ENCODE assay signal across 14 cellular contexts in genomic region chr11:72634472-72635095, GRCh38.
"Had no signal": no experiment of that assay in that cellular context is flagged by ENCODE, and none has a peak within 500 bp of the region (broad histone marks: within the 10 kb centered on the region; RNA-seq: fewer than 3 reads in every experiment).

No MANE protein-coding gene starts in this region.

- H3K27ac ChIP-seq: body of pancreas, hepatocyte, prostate gland, tibial nerve had no signal

- ATAC-seq: body of pancreas, mucosa of descending colon, natural killer cell, T-helper 17 cell, WTC11 had no signal

- H3K36me3 ChIP-seq: prostate gland, tibial nerve had no signal

- H3K79me2 ChIP-seq: hepatocyte had no signal

- H3K4me3 ChIP-seq: body of pancreas, hepatocyte, lung, mucosa of descending colon, prostate gland, tibial nerve had no signal

- H3K9me3 ChIP-seq: body of pancreas, mucosa of descending colon, prostate gland, tibial nerve had no signal

- H2AFZ ChIP-seq: hepatocyte had no signal

- DNase-seq: activated CD4-positive, alpha-beta T cell treated with anti-CD3 and anti-CD28 coated beads, Interleukin-2, amount 10 ng/mL, durations not matched to agents 24 days and 14 days; activated naive CD4-positive, alpha-beta T cell treated with anti-CD3 and anti-CD28 coated beads, Interleukin-2, amount 50 U/mL, for 16 hours; activated T-cell treated with anti-CD3 and anti-CD28 coated beads for 4 hours; foreskin melanocyte; mucosa of descending colon; natural killer cell; T-helper 17 cell had no signal

- H3K4me2 ChIP-seq: hepatocyte had no signal

- H3K27me3 ChIP-seq: body of pancreas had no signal

- H3K4me1 ChIP-seq: prostate gland had no signal

- FAIRE-seq: endometrium had no signal
